Comparison of ENCODE assay signal across 20 cellular contexts in the genomic region with DNA sequence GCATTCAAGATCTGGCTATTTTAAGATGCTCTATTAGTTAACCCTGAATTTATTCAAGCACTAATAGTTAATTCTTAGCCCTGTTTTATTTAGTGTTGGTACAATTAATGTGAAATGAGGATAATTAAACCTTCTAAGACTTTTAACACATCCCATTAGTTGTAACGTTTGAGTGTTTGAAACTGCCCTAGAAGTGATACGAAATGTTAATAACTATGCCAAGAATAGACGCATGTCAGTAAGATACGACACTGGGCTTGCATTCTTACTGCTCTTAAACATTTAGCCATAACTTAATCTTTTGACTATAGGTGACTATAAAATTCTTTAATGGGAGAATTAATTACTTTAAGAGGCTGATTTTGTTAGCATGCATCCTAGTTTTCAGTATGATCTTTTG. TPM values are rescaled to one million over a fixed set of nuclear protein-coding genes. Genes with fewer than 3 reads are reported as not detected.
DNase-seq lines count a peak whose midpoint lies in the region; ATAC-seq, FAIRE-seq and TF ChIP-seq lines count a peak whose summit lies in the region.
"Had no signal": no experiment of that assay in that cellular context is flagged by ENCODE, and none has a peak within 500 bp of the region (broad histone marks: within the 10 kb centered on the region; RNA-seq: fewer than 3 reads in every experiment).

No MANE protein-coding gene starts in this region.

- no peak overlapping the region for H2BK20ac ChIP-seq in H1 (ENCODE audit: low read length)

- no peaks in the 10 kb centered on the region for H3K9me3 ChIP-seq in Loucy (ENCODE audit: insufficient read depth, low read depth, low read length)
- H3K9me3 ChIP-seq in H1 (ENCODE audit: insufficient read depth in 2 of 2, low read depth in 1 of 2, low read length in 1 of 2) = no peaks in the 10 kb centered on the region
- H3K9me3 ChIP-seq in lower lobe of right lung = no peaks in the 10 kb centered on the region
- H3K9me3 ChIP-seq: BE2C had no signal

- H3K14ac ChIP-seq in H1 (ENCODE audit: insufficient read length) = no peak overlapping the region

- ATAC-seq in natural killer cell (no peak), lower lobe of right lung (no peak), HG02588 (IDR thresholded peaks at IDR 0.05; ENCODE audit: unreplicated experiment) (no peak)
- ATAC-seq in natural killer cell treated with Interleukin-12 subunit alpha and Interleukin-12 subunit beta and Interleukin-15 and Interleukin-18, amount 100 ng/mL, for 72 hours = no peak

- H3K18ac ChIP-seq in H1 (ENCODE audit: extremely low read depth, low read length) = no peak overlapping the region

- no peak for DNase-seq in natural killer cell
- no peak for DNase-seq in natural killer cell treated with Interleukin-12 subunit alpha and Interleukin-12 subunit beta and Interleukin-15 and Interleukin-18, amount 100 ng/mL, for 72 hours (ENCODE audit: low spot score)
- no peak for DNase-seq in H1 (ENCODE audit: low read depth in 1 of 2, low spot score in 2 of 2)
- no peak for DNase-seq in NCI-H748 (lab: John Stamatoyannopoulos, UW; ENCODE audit: unreplicated experiment)
- no peak for DNase-seq in islet precursor cell
- DNase-seq in lower lobe of right lung = no peak
- DNase-seq: BE2C; DMS79; GOT3; NCI-H1092; NCI-H1436; NCI-H2029 treated with DMSO at 0.1 percent for 48 hours; NCI-H226; NCI-H510A treated with DMSO at 0.1 percent for 48 hours; NCI-H774; NK-92 treated with Interleukin-12 subunit alpha and Interleukin-12 subunit beta, amount 100 ng/mL, for 24 hours had no signal

- TF ChIP-seq POLR2A in H1 (IDR thresholded peaks at IDR 0.05; ENCODE audit: control extremely low read depth in 1 of 2, low read depth in 2 of 2, low read length in 2 of 2) = no peak; a peak in 1 of 3 replicates

- WGBS in H1 (ENCODE audit: extremely low coverage in 1 of 2, insufficient coverage in 1 of 2, insufficient read length in 1 of 2, insufficient replicate concordance in 2 of 2, low coverage in 1 of 2, low lambda C conversion rate in 2 of 2, missing lambda C conversion rate in 1 of 2), 2 experiments = 92% methylated on average over 4 of the region's 4 CpGs; no CpG with 5 or more reads in 1 of the 2 experiments

- H3K56ac ChIP-seq in H1 (replicated peaks; ENCODE audit: insufficient read length, low read depth, low read length) = no peak overlapping the region

- H3K36me3 ChIP-seq in Loucy (ENCODE audit: insufficient read depth, low read length) (peaks cover 76% of the 10 kb centered on the region), H1 (ENCODE audit: control insufficient read depth in 2 of 4, insufficient read depth in 4 of 4, low read length in 3 of 4) (peaks cover 17 to 68% (median 37%) of the 10 kb centered on the region in 4 experiments), lower lobe of right lung (peaks cover 77% of the 10 kb centered on the region)

- H3K9me2 ChIP-seq in Loucy (replicated peaks; ENCODE audit: low read depth, low read length) = no peaks in the 10 kb centered on the region

- POLR2A ChIA-PET in H1 (lab: Charles Lee; ENCODE audit: partially characterized antibody) = interaction anchor here (0.7 to 1.6 kb wide), 6 partner anchors 10 to 38 kb away, joined by 3 to 13 read pairs (median 4); a partner anchor contains a TSS

- no peaks in the 10 kb centered on the region for H3K27me3 ChIP-seq in Loucy (ENCODE audit: insufficient read depth, low read length, poor library complexity, severe bottlenecking)
- no peaks in the 10 kb centered on the region for H3K27me3 ChIP-seq in H1 (replicated peaks in 1 of 4; ENCODE audit: control insufficient read depth in 3 of 4, extremely low read depth in 1 of 4, insufficient read depth in 3 of 4, low read length in 3 of 4)
- H3K27me3 ChIP-seq in lower lobe of right lung (ENCODE audit: low read depth) = no peaks in the 10 kb centered on the region
- H3K27me3 ChIP-seq: BE2C had no signal

- no peak for TF ChIP-seq EP300 in H1 (IDR thresholded peaks at IDR 0.05; ENCODE audit: borderline replicate concordance in 1 of 2, low read depth in 2 of 2, low read length in 2 of 2)

- H3K4me1 Mint-ChIP-seq in natural killer cell = peaks cover 42 to 46% of the 10 kb centered on the region in 2 donors
- peaks cover 22 to 24% of the 10 kb centered on the region in 2 donors for H3K4me1 Mint-ChIP-seq in natural killer cell treated with Interleukin-12 subunit alpha and Interleukin-12 subunit beta and Interleukin-15 and Interleukin-18, amount 100 ng/mL, for 72 hours (ENCODE audit: low read depth in 2 of 2)

- H3K27ac ChIP-seq in H1 (ENCODE audit: low read depth, low read length) (no peak overlapping the region), lower lobe of right lung (no peak overlapping the region)

- H3K79me1 ChIP-seq in H1 (ENCODE audit: low read depth, low read length) = 0 out of 2 replicates have a peak, but pooled peaks cover 2% of the 10 kb centered on the region

- H3K79me2 ChIP-seq in Loucy (ENCODE audit: insufficient read depth, low read length) = peaks cover 64% of the 10 kb centered on the region
- peaks cover 7 to 33% of the 10 kb centered on the region in 2 experiments; a peak in 3 of 4 replicates for H3K79me2 ChIP-seq in H1 (ENCODE audit: control insufficient read depth in 1 of 2, insufficient read depth in 2 of 2, low read length in 2 of 2)

- H2AK5ac ChIP-seq in H1 (ENCODE audit: low read depth, low read length) = no peak overlapping the region

- no peak overlapping the region for H2BK12ac ChIP-seq in H1 (ENCODE audit: low read depth, low read length)

- H3K27ac Mint-ChIP-seq in natural killer cell = peak overlapping the region; percentile 16 to 51
- H3K27ac Mint-ChIP-seq in natural killer cell treated with Interleukin-12 subunit alpha and Interleukin-12 subunit beta and Interleukin-15 and Interleukin-18, amount 100 ng/mL, for 72 hours = peak overlapping the region in 1 of 2 donors; percentile 10

- no peak overlapping the region for H2BK15ac ChIP-seq in H1 (ENCODE audit: low read length)

- H4K5ac ChIP-seq in H1 (ENCODE audit: insufficient read length, low read depth, low read length) = no peak overlapping the region

- peak overlapping the region; percentile 51 for H3K4me3 ChIP-seq in Loucy (ENCODE audit: low read length, poor library complexity, severe bottlenecking)
- no peak overlapping the region for H3K4me3 ChIP-seq in H1 (ENCODE audit: extremely low read depth in 1 of 4, insufficient read depth in 2 of 4, low read depth in 3 of 4, low read length in 4 of 4)
- H3K4me3 ChIP-seq in lower lobe of right lung = no peak overlapping the region
- H3K4me3 ChIP-seq: GM12878 had no signal

- H2BK120ac ChIP-seq in H1 (replicated peaks; ENCODE audit: low read depth, low read length) = no peak overlapping the region

- TF ChIP-seq CTCF in natural killer cell (IDR thresholded peaks at IDR 0.05) (no peak), Loucy (conservative IDR thresholded peaks at IDR 0.05; ENCODE audit: low read length) (no peak), H1 (IDR thresholded peaks at IDR 0.05; ENCODE audit: control extremely low read depth in 1 of 3, insufficient read depth in 1 of 3, low read depth in 1 of 3, low read length in 3 of 3) (no peak), lower lobe of right lung (IDR thresholded peaks at IDR 0.05) (no peak)

- H3K4me1 ChIP-seq in Loucy (ENCODE audit: insufficient read depth, low read length, poor library complexity, severe bottlenecking) = peaks cover 40% of the 10 kb centered on the region
- H3K4me1 ChIP-seq in H1 (replicated peaks in 1 of 4; ENCODE audit: control insufficient read depth in 3 of 4, insufficient read depth in 4 of 4, low read length in 3 of 4) = no peaks in the 10 kb centered on the region
- peaks cover 27% of the 10 kb centered on the region for H3K4me1 ChIP-seq in lower lobe of right lung
- H3K4me1 ChIP-seq: BE2C had no signal

- H2AFZ ChIP-seq in Loucy (ENCODE audit: low read length) (no peak overlapping the region), H1 (ENCODE audit: low read length) (no peak overlapping the region)

- H4K8ac ChIP-seq in H1 (ENCODE audit: extremely low read depth, insufficient read depth, low read length) = no peak overlapping the region

- H3K4me2 ChIP-seq in Loucy (ENCODE audit: low read depth, low read length, poor library complexity, severe bottlenecking) (peak overlapping the region; percentile 61), H1 (ENCODE audit: insufficient read depth in 1 of 2, low read depth in 2 of 2, low read length in 2 of 2) (no peak overlapping the region)

- no peak overlapping the region for H3K4ac ChIP-seq in H1 (replicated peaks; ENCODE audit: insufficient read length, low read depth, low read length)

- intact Hi-C loops in natural killer cell (cut with micrococcal nuclease) = no loop called here
- intact Hi-C loops in lower lobe of right lung (cut with DNase I) = no loop called here

- TF ChIP-seq RAD21 in H1 (IDR thresholded peaks at IDR 0.05 in 1 of 2, conservative IDR thresholded peaks at IDR 0.05 in 1 of 2; ENCODE audit: low read depth in 2 of 2, low read length in 2 of 2) = no peak

- H3K4me3 Mint-ChIP-seq in natural killer cell = no peak overlapping the region
- no peak overlapping the region for H3K4me3 Mint-ChIP-seq in natural killer cell treated with Interleukin-12 subunit alpha and Interleukin-12 subunit beta and Interleukin-15 and Interleukin-18, amount 100 ng/mL, for 72 hours

- H3F3A ChIP-seq in Loucy (ENCODE audit: low read depth) = peaks cover 21% of the 10 kb centered on the region; the same call in 1 of the 2 replicates

- no peak overlapping the region for H4K91ac ChIP-seq in H1 (replicated peaks; ENCODE audit: insufficient read length, low read length)

- no peak overlapping the region for H2BK5ac ChIP-seq in H1 (ENCODE audit: low read depth, low read length)

- peaks cover 62% of the 10 kb centered on the region for H4K20me1 ChIP-seq in Loucy (ENCODE audit: insufficient read depth, low read length, poor library complexity, severe bottlenecking)
- H4K20me1 ChIP-seq in H1 (replicated peaks in 1 of 2; ENCODE audit: control insufficient read depth in 1 of 2, insufficient read depth in 2 of 2, low read length in 2 of 2) = peaks cover 14 to 20% of the 10 kb centered on the region in 2 experiments

- H3K9me3 Mint-ChIP-seq in natural killer cell = no peaks in the 10 kb centered on the region
- H3K9me3 Mint-ChIP-seq in natural killer cell treated with Interleukin-12 subunit alpha and Interleukin-12 subunit beta and Interleukin-15 and Interleukin-18, amount 100 ng/mL, for 72 hours = no peaks in the 10 kb centered on the region

- no peak for FAIRE-seq in H1 (lab: Jason Lieb, UNC)
- FAIRE-seq: A204.1, GM12878 had no signal

- CTCF ChIA-PET in H1 (lab: Charles Lee; ENCODE audit: partially characterized antibody) = interaction anchor here (0.6 to 0.9 kb wide), 2 partner anchors 48 to 617 kb away, joined by 3 read pairs; no protein-coding TSS in a partner anchor

- no peaks in the 10 kb centered on the region for H3K27me3 Mint-ChIP-seq in natural killer cell (ENCODE audit: low read depth in 2 of 2)
- no peaks in the 10 kb centered on the region for H3K27me3 Mint-ChIP-seq in natural killer cell treated with Interleukin-12 subunit alpha and Interleukin-12 subunit beta and Interleukin-15 and Interleukin-18, amount 100 ng/mL, for 72 hours

- no peaks in the 10 kb centered on the region for H3K23me2 ChIP-seq in H1 (ENCODE audit: low read depth, low read length)

- H3K9ac ChIP-seq in Loucy (ENCODE audit: low read depth, low read length, poor library complexity, severe bottlenecking) = peak overlapping the region; percentile 40
- H3K9ac ChIP-seq in H1 (replicated peaks in 1 of 4; ENCODE audit: extremely low read depth in 1 of 4, low read depth in 3 of 4, low read length in 3 of 4) = no peak overlapping the region

- H3K36me3 Mint-ChIP-seq in natural killer cell = peaks cover 32% of the 10 kb centered on the region
- peaks cover 31% of the 10 kb centered on the region for H3K36me3 Mint-ChIP-seq in natural killer cell treated with Interleukin-12 subunit alpha and Interleukin-12 subunit beta and Interleukin-15 and Interleukin-18, amount 100 ng/mL, for 72 hours

- no peak overlapping the region for H3K23ac ChIP-seq in H1 (ENCODE audit: insufficient read length)

RNA-seq across cellular contexts. Expression of a gene that starts 9.8 kb away (rescaled TPM):
- total RNA-seq in natural killer cell = 100 to 1,000 TPM; 490 to 616 (median 522) TPM
- total RNA-seq in natural killer cell treated with Interleukin-12 subunit alpha and Interleukin-12 subunit beta and Interleukin-15 and Interleukin-18, amount 100 ng/mL, for 72 hours = 100 to 1,000 TPM; 174 to 259 TPM
- total RNA-seq in H1 (2021; fragmentation: NEBNext Ultra II Directional; extraction: Animal tissue kit (Norgen Biotek cat#: 25700)) = 1,213 and 1,223 TPM in 2 replicates
- 760 and 1,157 TPM in 2 replicates for polyA plus RNA-seq in H1 (2011; rRNA removed)
- polyA plus RNA-seq in H1 (2011; cell fraction: cytosol; rRNA removed) = 1,155 TPM
- polyA plus RNA-seq in H1 (2011; cell fraction: nucleus; rRNA removed) = 408 TPM
- polyA plus RNA-seq in H1 (2012, experiment 1 of 2) = 555 to 853 TPM (median 714 TPM) in 4 replicates
- polyA plus RNA-seq in H1 (2012, experiment 2 of 2) = 650 TPM
- polyA plus RNA-seq in H1 (2013, experiment 1 of 2) = 1,534 TPM
- polyA plus RNA-seq in H1 (2013, experiment 2 of 2) = 1,619 TPM
- polyA minus RNA-seq in H1 (2011; rRNA and poly(A)+ RNA removed) = 222 and 228 TPM in 2 replicates
- polyA minus RNA-seq in H1 (2011; cell fraction: cytosol; rRNA and poly(A)+ RNA removed) = 287 TPM
- polyA minus RNA-seq in H1 (2011; cell fraction: nucleus; rRNA and poly(A)+ RNA removed) = 109 TPM
- 504 TPM for total RNA-seq in lower lobe of right lung
